12 cellular contexts compared by ENCODE assay signal in genomic region chr1:222404710-222405109, GRCh38.
DNase-seq lines count a peak whose midpoint lies in the region; ATAC-seq and TF ChIP-seq lines count a peak whose summit lies in the region.
"Had no signal": no experiment of that assay in that cellular context is flagged by ENCODE, and none has a peak within 500 bp of the region (broad histone marks: within the 10 kb centered on the region; RNA-seq: fewer than 3 reads in every experiment).

No MANE protein-coding gene starts in this region.

- CTCF ChIA-PET in PC-9 (lab: Charles Lee), result no interaction called here

- H3K4me3 ChIP-seq in DND-41 (ENCODE audit: low read depth in 1 of 2, low read length in 2 of 2) (no peak overlapping the region), PC-9 (peak overlapping the region; percentile 32; the same call in 1 of the 2 replicates), SJCRH30 (no peak overlapping the region)
- H3K4me3 ChIP-seq: cardiac muscle cell, thoracic aorta had no signal

- no peak overlapping the region for H3K9ac ChIP-seq in DND-41 (ENCODE audit: low read depth, low read length)

- H4K20me1 ChIP-seq in DND-41 (ENCODE audit: insufficient read depth, low read length) (no peaks in the 10 kb centered on the region), PC-9 (ENCODE audit: insufficient read depth) (no peaks in the 10 kb centered on the region)

- H3K9me2 ChIP-seq in PC-9 (ENCODE audit: insufficient read depth), result no peaks in the 10 kb centered on the region

- POLR2A ChIA-PET in PC-9 (lab: Charles Lee; ENCODE audit: unreplicated experiment), result no interaction called here

- H3K79me2 ChIP-seq in DND-41 (ENCODE audit: insufficient read depth, low read length), result no peaks in the 10 kb centered on the region
- no peaks in the 10 kb centered on the region for H3K79me2 ChIP-seq in PC-9 (ENCODE audit: low read depth)

- H3K4me2 ChIP-seq in DND-41 (ENCODE audit: insufficient read depth, low read length) (0 out of 2 replicates have a peak overlapping the region, but pooled peaks have one; percentile 9), PC-9 (peak overlapping the region; percentile 51)

- H3K9me3 ChIP-seq in DND-41 (ENCODE audit: insufficient read depth, low read length, severe bottlenecking) (no peaks in the 10 kb centered on the region), PC-9 (ENCODE audit: insufficient read depth, low read depth) (no peaks in the 10 kb centered on the region), SJCRH30 (replicated peaks) (no peaks in the 10 kb centered on the region)
- H3K9me3 ChIP-seq: thoracic aorta had no signal

- no peaks in the 10 kb centered on the region for H3F3A ChIP-seq in PC-9 (ENCODE audit: insufficient read depth, low read depth)

- BruUV-seq in PC-9 (replicated peaks; lab: Mats Ljungman, UMichigan), result no TSS peak

- DNase-seq in DND-41 (no peak), PC-9 (no peak), SJCRH30 (no peak), NCI-H82 treated with DMSO at 0.1 percent for 48 hours (lab: John Stamatoyannopoulos, UW; ENCODE audit: unreplicated experiment) (no peak), pons (ENCODE audit: low spot score) (no peak)
- no peak for DNase-seq in stimulated activated CD4-positive, alpha-beta T cell treated with anti-CD3 and anti-CD28 coated beads, Interleukin-4, amount 100 ng/mL, for 4 hours
- DNase-seq: NCI-H69, occipital lobe had no signal

- H2AFZ ChIP-seq in DND-41 (ENCODE audit: low read depth, low read length), result no peak overlapping the region
- H2AFZ ChIP-seq in PC-9, result peak overlapping the region; percentile 61; the same call in 1 of the 2 replicates

- H3K4me1 ChIP-seq in DND-41 (ENCODE audit: insufficient read depth, low read length), result no peaks in the 10 kb centered on the region
- H3K4me1 ChIP-seq in PC-9 (replicated peaks; ENCODE audit: insufficient read depth), result no peaks in the 10 kb centered on the region
- H3K4me1 ChIP-seq in SJCRH30, result no peaks in the 10 kb centered on the region

- H3K36me3 ChIP-seq in DND-41 (ENCODE audit: insufficient read depth, low read length), result no peaks in the 10 kb centered on the region
- H3K36me3 ChIP-seq in PC-9 (ENCODE audit: low read depth), result no peaks in the 10 kb centered on the region
- no peaks in the 10 kb centered on the region for H3K36me3 ChIP-seq in SJCRH30
- H3K36me3 ChIP-seq: cardiac muscle cell, thoracic aorta had no signal

- TF ChIP-seq CTCF in DND-41 (IDR thresholded peaks at IDR 0.05; ENCODE audit: borderline replicate concordance, extremely low read depth, low read length, poor library complexity, severe bottlenecking) (no peak), PC-9 (conservative IDR thresholded peaks at IDR 0.05) (no peak)

- intact Hi-C loops in PC-9 (cut with micrococcal nuclease; ENCODE audit: unreplicated experiment), result no loop called here

- H3K27ac ChIP-seq in DND-41 (ENCODE audit: low read length) (no peak overlapping the region), PC-9 (no peak overlapping the region), SJCRH30 (no peak overlapping the region)
- H3K27ac ChIP-seq: cardiac muscle cell, thoracic aorta had no signal

- no peak for ATAC-seq in DND-41 (ENCODE audit: insufficient read depth, low read depth)
- peak; percentile 50 for ATAC-seq in GM18870 (IDR thresholded peaks at IDR 0.05; ENCODE audit: unreplicated experiment)
- ATAC-seq in HG02884 (IDR thresholded peaks at IDR 0.05; ENCODE audit: unreplicated experiment), result peak; percentile 93

- H3K27me3 ChIP-seq in DND-41 (ENCODE audit: insufficient read depth, low read length, poor library complexity), result peaks cover 6% of the 10 kb centered on the region
- no peaks in the 10 kb centered on the region for H3K27me3 ChIP-seq in PC-9 (ENCODE audit: insufficient read depth, low read depth)
- no peaks in the 10 kb centered on the region for H3K27me3 ChIP-seq in SJCRH30
- H3K27me3 ChIP-seq: cardiac muscle cell had no signal
